Comparison of ENCODE assay signal across 9 cellular contexts in genomic region chr3:67349551-67350174, GRCh38.
DNase-seq lines count a peak whose midpoint lies in the region; ATAC-seq and TF ChIP-seq lines count a peak whose summit lies in the region.
"Had no signal": no experiment of that assay in that cellular context is flagged by ENCODE, and none has a peak within 500 bp of the region (broad histone marks: within the 10 kb centered on the region; RNA-seq: fewer than 3 reads in every experiment).

No MANE protein-coding gene starts in this region.

- ATAC-seq in GM18505 (IDR thresholded peaks at IDR 0.05; ENCODE audit: unreplicated experiment), result peak; percentile 97
- ATAC-seq in GM21528 (IDR thresholded peaks at IDR 0.05; ENCODE audit: low FRiP score, unreplicated experiment), result peak; percentile 96
- ATAC-seq in HG03521 (IDR thresholded peaks at IDR 0.05; ENCODE audit: unreplicated experiment), result peak; percentile 75
- no peak for ATAC-seq in body of pancreas
- ATAC-seq: naive thymus-derived CD8-positive, alpha-beta T cell had no signal

- DNase-seq in glomerular visceral epithelial cell (ENCODE audit: extremely low spot score) (peak; percentile 68), body of pancreas (no peak), hepatic stellate cell (ENCODE audit: low spot score) (no peak), colonic mucosa (no peak), BE2C (no peak)
- DNase-seq: naive thymus-derived CD8-positive, alpha-beta T cell had no signal

- no peak overlapping the region for H3K9ac ChIP-seq in colonic mucosa (ENCODE audit: low read depth in 2 of 2, low read length in 2 of 2)

- H3K9me3 ChIP-seq in body of pancreas (no peaks in the 10 kb centered on the region), colonic mucosa (no peaks in the 10 kb centered on the region), BE2C (no peaks in the 10 kb centered on the region)

- TF ChIP-seq CTCF in body of pancreas (IDR thresholded peaks at IDR 0.05), result no peak
- TF ChIP-seq CTCF in colonic mucosa (IDR thresholded peaks at IDR 0.05), result no peak
- TF ChIP-seq CTCF in BE2C (IDR thresholded peaks at IDR 0.05; ENCODE audit: low read depth, low read length), result no peak

- H3K4me3 ChIP-seq in body of pancreas (no peak overlapping the region), colonic mucosa (no peak overlapping the region), BE2C (ENCODE audit: low read depth, low read length) (no peak overlapping the region)

- intact Hi-C loops in body of pancreas (cut with DNase I), result no loop called here
- intact Hi-C loops in colonic mucosa (cut with DNase I), result no loop called here

- H3K4me1 ChIP-seq in body of pancreas (no peaks in the 10 kb centered on the region), colonic mucosa (no peaks in the 10 kb centered on the region), BE2C (no peaks in the 10 kb centered on the region)

- H3K36me3 ChIP-seq in body of pancreas (replicated peaks in 1 of 2; ENCODE audit: insufficient read depth in 1 of 2, low read depth in 2 of 2), result no peaks in the 10 kb centered on the region
- H3K36me3 ChIP-seq in colonic mucosa, result no peaks in the 10 kb centered on the region
- no peaks in the 10 kb centered on the region for H3K36me3 ChIP-seq in BE2C

- TF ChIP-seq POLR2A in GM18505 (IDR thresholded peaks at IDR 0.05; ENCODE audit: borderline replicate concordance, extremely low read depth, insufficient read depth, insufficient read length), result no peak
- TF ChIP-seq POLR2A in body of pancreas (IDR thresholded peaks at IDR 0.05), result no peak

- H3K27me3 ChIP-seq in body of pancreas, result no peaks in the 10 kb centered on the region
- no peaks in the 10 kb centered on the region for H3K27me3 ChIP-seq in colonic mucosa
- H3K27me3 ChIP-seq in BE2C, result no peaks in the 10 kb centered on the region

- H3K27ac ChIP-seq in body of pancreas (no peak overlapping the region), colonic mucosa (no peak overlapping the region)
